24 cellular contexts compared by ENCODE assay signal in the genomic region with DNA sequence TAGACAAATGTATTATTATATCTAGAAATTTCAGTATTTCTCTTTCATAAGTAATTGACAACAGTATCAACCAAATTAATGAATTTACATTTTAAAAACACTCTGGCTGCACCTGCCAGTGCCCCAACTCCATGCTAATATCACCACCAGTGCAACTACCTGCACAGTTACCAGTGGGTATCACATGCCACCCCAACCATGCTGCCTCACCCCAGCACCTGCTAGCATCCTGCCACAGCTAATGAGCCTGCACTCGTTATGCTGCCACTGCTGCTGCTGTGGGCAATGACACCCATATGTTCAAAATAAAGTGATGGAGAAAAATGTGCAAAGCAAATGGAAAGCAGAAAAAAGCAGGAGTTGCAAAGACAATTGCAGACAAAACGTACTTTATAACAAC.
DNase-seq lines count a peak whose midpoint lies in the region; ATAC-seq and TF ChIP-seq lines count a peak whose summit lies in the region.
"Had no signal": no experiment of that assay in that cellular context is flagged by ENCODE, and none has a peak within 500 bp of the region (broad histone marks: within the 10 kb centered on the region; RNA-seq: fewer than 3 reads in every experiment).

No MANE protein-coding gene starts in this region.

- TF ChIP-seq CTCF in esophagus muscularis mucosa (IDR thresholded peaks at IDR 0.05) = no peak

- no peak overlapping the region for H3K27ac Mint-ChIP-seq in activated naive CD4-positive, alpha-beta T cell treated with anti-CD3 and anti-CD28 coated beads, Interleukin-2, amount 50 U/mL, for 72 hours
- H3K27ac Mint-ChIP-seq: CD14-positive monocyte; CD4-positive, alpha-beta memory T cell; CD8-positive, alpha-beta memory T cell had no signal

- no peaks in the 10 kb centered on the region for H3K36me3 Mint-ChIP-seq in activated naive CD4-positive, alpha-beta T cell treated with anti-CD3 and anti-CD28 coated beads, Interleukin-2, amount 50 U/mL, for 72 hours
- H3K36me3 Mint-ChIP-seq: CD14-positive monocyte; CD4-positive, CD25-positive, alpha-beta regulatory T cell; CD8-positive, alpha-beta memory T cell had no signal

- intact Hi-C loops in esophagus muscularis mucosa (cut with DNase I) = no loop called here

- H3K36me3 ChIP-seq in esophagus muscularis mucosa = no peaks in the 10 kb centered on the region
- H3K36me3 ChIP-seq: BE2C, BLaER1 had no signal

- no peak for TF ChIP-seq EP300 in esophagus muscularis mucosa (IDR thresholded peaks at IDR 0.05)

- H3K4me3 ChIP-seq in esophagus muscularis mucosa = no peak overlapping the region
- H3K4me3 ChIP-seq: BLaER1, GM12878 had no signal

- no peak overlapping the region for H3K27ac ChIP-seq in esophagus muscularis mucosa (replicated peaks in 1 of 4)
- H3K27ac ChIP-seq: BLaER1 had no signal

- no peaks in the 10 kb centered on the region for H3K9me3 ChIP-seq in esophagus muscularis mucosa
- H3K9me3 ChIP-seq: BE2C, BLaER1 had no signal

- ATAC-seq in HG03139 (IDR thresholded peaks at IDR 0.05; ENCODE audit: unreplicated experiment) = no peak
- ATAC-seq in GM19452 (IDR thresholded peaks at IDR 0.05; ENCODE audit: unreplicated experiment) = no peak
- ATAC-seq in activated naive CD4-positive, alpha-beta T cell treated with anti-CD3 and anti-CD28 coated beads, Interleukin-2, amount 50 U/mL, for 72 hours = no peak
- ATAC-seq: GM12878 had no signal

- no peaks in the 10 kb centered on the region for H3K27me3 ChIP-seq in esophagus muscularis mucosa
- H3K27me3 ChIP-seq: BE2C, BLaER1 had no signal

- DNase-seq in NCI-H2171 (lab: John Stamatoyannopoulos, UW) = peak; percentile 46
- DNase-seq in NCI-H2171 treated with DMSO at 0.1 percent for 48 hours (lab: John Stamatoyannopoulos, UW) = peak; percentile 74
- DNase-seq in esophagus muscularis mucosa (ENCODE audit: extremely low spot score) = peak; percentile 60
- no peak for DNase-seq in activated naive CD4-positive, alpha-beta T cell treated with anti-CD3 and anti-CD28 coated beads, Interleukin-2, amount 50 U/mL, for 72 hours (ENCODE audit: low spot score in 2 of 2)
- DNase-seq: 8988T; ACHN; BE2C; C1 segment of cervical spinal cord; CD4-positive, alpha-beta memory T cell; CD4-positive, CD25-positive, alpha-beta regulatory T cell; CD8-positive, alpha-beta memory T cell; COR-L47; DMS 273 treated with DMSO at 0.1 percent for 48 hours; DMS153; DMS53; DMS79; DND-41; EL; GDM1 had no signal

- no peaks in the 10 kb centered on the region for H3K4me1 ChIP-seq in esophagus muscularis mucosa
- H3K4me1 ChIP-seq: BE2C, BLaER1 had no signal

- TF ChIP-seq POLR2A in esophagus muscularis mucosa (IDR thresholded peaks at IDR 0.05; ENCODE audit: low read depth) = no peak

- H3K9me3 Mint-ChIP-seq in activated naive CD4-positive, alpha-beta T cell treated with anti-CD3 and anti-CD28 coated beads, Interleukin-2, amount 50 U/mL, for 72 hours = peaks cover 17 to 27% of the 10 kb centered on the region in 2 donors

- WGBS in esophagus muscularis mucosa = 70% methylated on average over 2 of the region's 2 CpGs

Comparison
In these comparisons a context has a peak if more than half of its experiments do, and no peak if none do; other contexts are left out.
1. DNase-seq: peak in NCI-H2171 (single experiment), NCI-H2171 treated with DMSO at 0.1 percent for 48 hours (single experiment) and esophagus muscularis mucosa (single experiment); none in activated naive CD4-positive, alpha-beta T cell treated with anti-CD3 and anti-CD28 coated beads, Interleukin-2, amount 50 U/mL, for 72 hours (0 of 2).